ENCODE assay signal across 1 cellular context in the genomic region with DNA sequence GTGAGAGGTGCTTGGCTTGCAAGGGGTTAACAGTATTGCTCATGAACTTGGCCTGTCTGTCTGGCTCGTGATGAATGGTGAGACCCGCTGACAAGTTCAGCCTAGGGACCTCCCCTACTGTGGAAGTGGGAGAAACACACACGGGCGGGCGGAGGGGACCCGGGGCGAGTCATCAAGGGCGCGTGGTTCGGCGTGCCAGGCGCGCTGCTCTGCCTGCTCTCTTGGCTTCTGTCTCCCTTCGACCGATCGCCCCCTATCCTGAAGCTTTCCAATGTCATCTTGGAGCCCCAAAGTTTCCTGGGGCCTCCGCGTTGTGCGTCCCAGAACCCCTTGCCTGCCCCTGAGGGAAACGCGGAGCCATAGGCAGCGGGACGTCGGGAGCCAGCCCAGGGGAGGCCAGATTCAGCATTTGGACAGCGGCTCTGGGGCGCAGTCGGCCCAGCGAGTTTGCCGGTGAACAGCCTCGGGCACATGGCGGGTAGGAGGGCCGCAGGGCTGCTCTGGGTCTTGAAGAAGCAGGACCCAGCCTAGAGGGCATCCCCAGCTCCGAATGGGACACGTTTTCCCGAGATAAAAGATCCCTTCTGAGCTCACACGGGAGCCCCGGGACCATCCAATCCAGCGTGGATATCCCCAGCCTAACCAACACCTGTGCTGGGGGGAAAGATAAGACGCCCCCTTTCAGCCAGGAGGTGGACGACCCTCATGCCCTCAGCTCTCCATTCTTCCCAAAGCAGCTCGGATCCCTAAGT.
TF ChIP-seq lines count a peak whose summit lies in the region.

No MANE protein-coding gene starts in this region.

TF ChIP-seq in HEK293, 187 proteins besides CTCF, POLR2A, EP300 and RAD21 (continued from another document):
- TF ChIP-seq, protein P1, sequence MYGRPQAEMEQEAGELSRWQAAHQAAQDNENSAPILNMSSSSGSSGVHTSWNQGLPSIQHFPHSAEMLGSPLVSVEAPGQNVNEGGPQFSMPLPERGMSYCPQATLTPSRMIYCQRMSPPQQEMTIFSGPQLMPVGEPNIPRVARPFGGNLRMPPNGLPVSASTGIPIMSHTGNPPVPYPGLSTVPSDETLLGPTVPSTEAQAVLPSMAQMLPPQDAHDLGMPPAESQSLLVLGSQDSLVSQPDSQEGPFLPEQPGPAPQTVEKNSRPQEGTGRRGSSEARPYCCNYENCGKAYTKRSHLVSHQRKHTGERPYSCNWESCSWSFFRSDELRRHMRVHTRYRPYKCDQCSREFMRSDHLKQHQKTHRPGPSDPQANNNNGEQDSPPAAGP (tag by site-specific recombination; IDR thresholded peaks at IDR 0.05): peak; percentile 73
- peak; percentile 84 for TF ChIP-seq ZIC2 (tag by site-specific recombination; IDR thresholded peaks at IDR 0.05)
- TF ChIP-seq ZBTB21 (tag by site-specific recombination; IDR thresholded peaks at IDR 0.05): 0 out of 2 replicates have a peak, but pooled peaks have one; percentile 10
- TF ChIP-seq SP7 (tag by site-specific recombination; IDR thresholded peaks at IDR 0.05): peak; percentile 49
- peak; percentile 27; the same call in 1 of the 2 replicates for TF ChIP-seq ZNF561 (tag by site-specific recombination; IDR thresholded peaks at IDR 0.05; ENCODE audit: borderline replicate concordance)
- TF ChIP-seq, protein P2, sequence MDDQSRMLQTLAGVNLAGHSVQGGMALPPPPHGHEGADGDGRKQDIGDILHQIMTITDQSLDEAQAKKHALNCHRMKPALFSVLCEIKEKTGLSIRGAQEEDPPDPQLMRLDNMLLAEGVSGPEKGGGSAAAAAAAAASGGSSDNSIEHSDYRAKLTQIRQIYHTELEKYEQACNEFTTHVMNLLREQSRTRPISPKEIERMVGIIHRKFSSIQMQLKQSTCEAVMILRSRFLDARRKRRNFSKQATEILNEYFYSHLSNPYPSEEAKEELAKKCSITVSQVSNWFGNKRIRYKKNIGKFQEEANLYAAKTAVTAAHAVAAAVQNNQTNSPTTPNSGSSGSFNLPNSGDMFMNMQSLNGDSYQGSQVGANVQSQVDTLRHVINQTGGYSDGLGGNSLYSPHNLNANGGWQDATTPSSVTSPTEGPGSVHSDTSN (CRISPR knock-in tag; IDR thresholded peaks at IDR 0.05): peak; percentile 95
- peak; percentile 43 for TF ChIP-seq SP2 (tag by site-specific recombination; IDR thresholded peaks at IDR 0.05)
- TF ChIP-seq HOXA7 (CRISPR knock-in tag; IDR thresholded peaks at IDR 0.05; ENCODE audit: borderline replicate concordance): peak; percentile 88; the same call in 1 of the 2 replicates
- TF ChIP-seq, protein P3, sequence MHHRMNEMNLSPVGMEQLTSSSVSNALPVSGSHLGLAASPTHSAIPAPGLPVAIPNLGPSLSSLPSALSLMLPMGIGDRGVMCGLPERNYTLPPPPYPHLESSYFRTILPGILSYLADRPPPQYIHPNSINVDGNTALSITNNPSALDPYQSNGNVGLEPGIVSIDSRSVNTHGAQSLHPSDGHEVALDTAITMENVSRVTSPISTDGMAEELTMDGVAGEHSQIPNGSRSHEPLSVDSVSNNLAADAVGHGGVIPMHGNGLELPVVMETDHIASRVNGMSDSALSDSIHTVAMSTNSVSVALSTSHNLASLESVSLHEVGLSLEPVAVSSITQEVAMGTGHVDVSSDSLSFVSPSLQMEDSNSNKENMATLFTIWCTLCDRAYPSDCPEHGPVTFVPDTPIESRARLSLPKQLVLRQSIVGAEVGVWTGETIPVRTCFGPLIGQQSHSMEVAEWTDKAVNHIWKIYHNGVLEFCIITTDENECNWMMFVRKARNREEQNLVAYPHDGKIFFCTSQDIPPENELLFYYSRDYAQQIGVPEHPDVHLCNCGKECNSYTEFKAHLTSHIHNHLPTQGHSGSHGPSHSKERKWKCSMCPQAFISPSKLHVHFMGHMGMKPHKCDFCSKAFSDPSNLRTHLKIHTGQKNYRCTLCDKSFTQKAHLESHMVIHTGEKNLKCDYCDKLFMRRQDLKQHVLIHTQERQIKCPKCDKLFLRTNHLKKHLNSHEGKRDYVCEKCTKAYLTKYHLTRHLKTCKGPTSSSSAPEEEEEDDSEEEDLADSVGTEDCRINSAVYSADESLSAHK (tag by site-specific recombination; IDR thresholded peaks at IDR 0.05): no peak
- 0 out of 2 replicates have a peak, but pooled peaks have one; percentile 50 for TF ChIP-seq ZSCAN30 (tag by site-specific recombination; IDR thresholded peaks at IDR 0.05)
- peak; percentile 47; the same call in 1 of the 2 replicates for TF ChIP-seq ZEB2 (tag by site-specific recombination; IDR thresholded peaks at IDR 0.05)
- TF ChIP-seq, protein P4, sequence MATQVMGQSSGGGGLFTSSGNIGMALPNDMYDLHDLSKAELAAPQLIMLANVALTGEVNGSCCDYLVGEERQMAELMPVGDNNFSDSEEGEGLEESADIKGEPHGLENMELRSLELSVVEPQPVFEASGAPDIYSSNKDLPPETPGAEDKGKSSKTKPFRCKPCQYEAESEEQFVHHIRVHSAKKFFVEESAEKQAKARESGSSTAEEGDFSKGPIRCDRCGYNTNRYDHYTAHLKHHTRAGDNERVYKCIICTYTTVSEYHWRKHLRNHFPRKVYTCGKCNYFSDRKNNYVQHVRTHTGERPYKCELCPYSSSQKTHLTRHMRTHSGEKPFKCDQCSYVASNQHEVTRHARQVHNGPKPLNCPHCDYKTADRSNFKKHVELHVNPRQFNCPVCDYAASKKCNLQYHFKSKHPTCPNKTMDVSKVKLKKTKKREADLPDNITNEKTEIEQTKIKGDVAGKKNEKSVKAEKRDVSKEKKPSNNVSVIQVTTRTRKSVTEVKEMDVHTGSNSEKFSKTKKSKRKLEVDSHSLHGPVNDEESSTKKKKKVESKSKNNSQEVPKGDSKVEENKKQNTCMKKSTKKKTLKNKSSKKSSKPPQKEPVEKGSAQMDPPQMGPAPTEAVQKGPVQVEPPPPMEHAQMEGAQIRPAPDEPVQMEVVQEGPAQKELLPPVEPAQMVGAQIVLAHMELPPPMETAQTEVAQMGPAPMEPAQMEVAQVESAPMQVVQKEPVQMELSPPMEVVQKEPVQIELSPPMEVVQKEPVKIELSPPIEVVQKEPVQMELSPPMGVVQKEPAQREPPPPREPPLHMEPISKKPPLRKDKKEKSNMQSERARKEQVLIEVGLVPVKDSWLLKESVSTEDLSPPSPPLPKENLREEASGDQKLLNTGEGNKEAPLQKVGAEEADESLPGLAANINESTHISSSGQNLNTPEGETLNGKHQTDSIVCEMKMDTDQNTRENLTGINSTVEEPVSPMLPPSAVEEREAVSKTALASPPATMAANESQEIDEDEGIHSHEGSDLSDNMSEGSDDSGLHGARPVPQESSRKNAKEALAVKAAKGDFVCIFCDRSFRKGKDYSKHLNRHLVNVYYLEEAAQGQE (tag by site-specific recombination; IDR thresholded peaks at IDR 0.05): peak; percentile 99
- peak; percentile 88 for TF ChIP-seq ZBTB20 (tag by site-specific recombination; IDR thresholded peaks at IDR 0.05)
- TF ChIP-seq ZNF223 (tag by site-specific recombination; IDR thresholded peaks at IDR 0.05): no peak
- TF ChIP-seq ZBTB48 (tag by site-specific recombination; IDR thresholded peaks at IDR 0.05): peak; percentile 90
- no peak for TF ChIP-seq ZNF48 (tag by site-specific recombination; IDR thresholded peaks at IDR 0.05)
- TF ChIP-seq ZFP69B (tag by site-specific recombination; IDR thresholded peaks at IDR 0.05): peak; percentile 54; the same call in 1 of the 2 replicates
- TF ChIP-seq, protein P5, sequence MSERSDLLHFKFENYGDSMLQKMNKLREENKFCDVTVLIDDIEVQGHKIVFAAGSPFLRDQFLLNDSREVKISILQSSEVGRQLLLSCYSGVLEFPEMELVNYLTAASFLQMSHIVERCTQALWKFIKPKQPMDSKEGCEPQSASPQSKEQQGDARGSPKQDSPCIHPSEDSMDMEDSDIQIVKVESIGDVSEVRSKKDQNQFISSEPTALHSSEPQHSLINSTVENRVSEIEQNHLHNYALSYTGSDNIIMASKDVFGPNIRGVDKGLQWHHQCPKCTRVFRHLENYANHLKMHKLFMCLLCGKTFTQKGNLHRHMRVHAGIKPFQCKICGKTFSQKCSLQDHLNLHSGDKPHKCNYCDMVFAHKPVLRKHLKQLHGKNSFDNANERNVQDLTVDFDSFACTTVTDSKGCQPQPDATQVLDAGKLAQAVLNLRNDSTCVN (tag by site-specific recombination; optimal IDR thresholded peaks at IDR 0.05): peak; percentile 61
- 0 out of 2 replicates have a peak, but pooled peaks have one; percentile 29 for TF ChIP-seq IKZF3 (tag by site-specific recombination; IDR thresholded peaks at IDR 0.05)
- no peak for TF ChIP-seq KLF10 (tag by site-specific recombination; IDR thresholded peaks at IDR 0.05)
- TF ChIP-seq HOXD13 (CRISPR knock-in tag; IDR thresholded peaks at IDR 0.05; ENCODE audit: borderline replicate concordance): peak; percentile 59; the same call in 1 of the 2 replicates
- TF ChIP-seq ZNF660 (tag by site-specific recombination; IDR thresholded peaks at IDR 0.05): 0 out of 2 replicates have a peak, but pooled peaks have one; percentile 38
- TF ChIP-seq, protein P6, sequence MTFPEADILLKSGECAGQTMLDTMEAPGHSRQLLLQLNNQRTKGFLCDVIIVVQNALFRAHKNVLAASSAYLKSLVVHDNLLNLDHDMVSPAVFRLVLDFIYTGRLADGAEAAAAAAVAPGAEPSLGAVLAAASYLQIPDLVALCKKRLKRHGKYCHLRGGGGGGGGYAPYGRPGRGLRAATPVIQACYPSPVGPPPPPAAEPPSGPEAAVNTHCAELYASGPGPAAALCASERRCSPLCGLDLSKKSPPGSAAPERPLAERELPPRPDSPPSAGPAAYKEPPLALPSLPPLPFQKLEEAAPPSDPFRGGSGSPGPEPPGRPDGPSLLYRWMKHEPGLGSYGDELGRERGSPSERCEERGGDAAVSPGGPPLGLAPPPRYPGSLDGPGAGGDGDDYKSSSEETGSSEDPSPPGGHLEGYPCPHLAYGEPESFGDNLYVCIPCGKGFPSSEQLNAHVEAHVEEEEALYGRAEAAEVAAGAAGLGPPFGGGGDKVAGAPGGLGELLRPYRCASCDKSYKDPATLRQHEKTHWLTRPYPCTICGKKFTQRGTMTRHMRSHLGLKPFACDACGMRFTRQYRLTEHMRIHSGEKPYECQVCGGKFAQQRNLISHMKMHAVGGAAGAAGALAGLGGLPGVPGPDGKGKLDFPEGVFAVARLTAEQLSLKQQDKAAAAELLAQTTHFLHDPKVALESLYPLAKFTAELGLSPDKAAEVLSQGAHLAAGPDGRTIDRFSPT (tag by site-specific recombination; IDR thresholded peaks at IDR 0.05): peak; percentile 38; the same call in 1 of the 2 replicates
- no peak for TF ChIP-seq ZNF214 (tag by site-specific recombination; IDR thresholded peaks at IDR 0.05; ENCODE audit: borderline replicate concordance)
- TF ChIP-seq ZNF335 (tag by site-specific recombination; conservative IDR thresholded peaks at IDR 0.05): peak; percentile 95
- TF ChIP-seq ZNF768 (tag by site-specific recombination; IDR thresholded peaks at IDR 0.05): peak; percentile 13; the same call in 1 of the 2 replicates
- TF ChIP-seq BCL11A (tag by site-specific recombination; IDR thresholded peaks at IDR 0.05; ENCODE audit: low read depth): 0 out of 2 replicates have a peak, but pooled peaks have one; percentile 20
- peak; percentile 18; the same call in 1 of the 2 replicates for TF ChIP-seq ZBTB8A (tag by site-specific recombination; IDR thresholded peaks at IDR 0.05)
- 0 out of 2 replicates have a peak, but pooled peaks have one; percentile 73 for TF ChIP-seq ZNF76 (tag by site-specific recombination; IDR thresholded peaks at IDR 0.05; ENCODE audit: borderline replicate concordance, low read depth)
- TF ChIP-seq, protein P7, sequence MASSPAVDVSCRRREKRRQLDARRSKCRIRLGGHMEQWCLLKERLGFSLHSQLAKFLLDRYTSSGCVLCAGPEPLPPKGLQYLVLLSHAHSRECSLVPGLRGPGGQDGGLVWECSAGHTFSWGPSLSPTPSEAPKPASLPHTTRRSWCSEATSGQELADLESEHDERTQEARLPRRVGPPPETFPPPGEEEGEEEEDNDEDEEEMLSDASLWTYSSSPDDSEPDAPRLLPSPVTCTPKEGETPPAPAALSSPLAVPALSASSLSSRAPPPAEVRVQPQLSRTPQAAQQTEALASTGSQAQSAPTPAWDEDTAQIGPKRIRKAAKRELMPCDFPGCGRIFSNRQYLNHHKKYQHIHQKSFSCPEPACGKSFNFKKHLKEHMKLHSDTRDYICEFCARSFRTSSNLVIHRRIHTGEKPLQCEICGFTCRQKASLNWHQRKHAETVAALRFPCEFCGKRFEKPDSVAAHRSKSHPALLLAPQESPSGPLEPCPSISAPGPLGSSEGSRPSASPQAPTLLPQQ (tag by site-specific recombination; IDR thresholded peaks at IDR 0.05): peak; percentile 57
- TF ChIP-seq, protein P8, sequence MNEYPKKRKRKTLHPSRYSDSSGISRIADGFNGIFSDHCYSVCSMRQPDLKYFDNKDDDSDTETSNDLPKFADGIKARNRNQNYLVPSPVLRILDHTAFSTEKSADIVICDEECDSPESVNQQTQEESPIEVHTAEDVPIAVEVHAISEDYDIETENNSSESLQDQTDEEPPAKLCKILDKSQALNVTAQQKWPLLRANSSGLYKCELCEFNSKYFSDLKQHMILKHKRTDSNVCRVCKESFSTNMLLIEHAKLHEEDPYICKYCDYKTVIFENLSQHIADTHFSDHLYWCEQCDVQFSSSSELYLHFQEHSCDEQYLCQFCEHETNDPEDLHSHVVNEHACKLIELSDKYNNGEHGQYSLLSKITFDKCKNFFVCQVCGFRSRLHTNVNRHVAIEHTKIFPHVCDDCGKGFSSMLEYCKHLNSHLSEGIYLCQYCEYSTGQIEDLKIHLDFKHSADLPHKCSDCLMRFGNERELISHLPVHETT (tag by site-specific recombination; IDR thresholded peaks at IDR 0.05): 0 out of 2 replicates have a peak, but pooled peaks have one; percentile 37
- no peak for TF ChIP-seq ZNF184 (tag by site-specific recombination; IDR thresholded peaks at IDR 0.05)
TF ChIP-seq in HEK293: peak in this region for 36.
